Comparison of ENCODE assay signal across 1 cellular context in the genomic region with DNA sequence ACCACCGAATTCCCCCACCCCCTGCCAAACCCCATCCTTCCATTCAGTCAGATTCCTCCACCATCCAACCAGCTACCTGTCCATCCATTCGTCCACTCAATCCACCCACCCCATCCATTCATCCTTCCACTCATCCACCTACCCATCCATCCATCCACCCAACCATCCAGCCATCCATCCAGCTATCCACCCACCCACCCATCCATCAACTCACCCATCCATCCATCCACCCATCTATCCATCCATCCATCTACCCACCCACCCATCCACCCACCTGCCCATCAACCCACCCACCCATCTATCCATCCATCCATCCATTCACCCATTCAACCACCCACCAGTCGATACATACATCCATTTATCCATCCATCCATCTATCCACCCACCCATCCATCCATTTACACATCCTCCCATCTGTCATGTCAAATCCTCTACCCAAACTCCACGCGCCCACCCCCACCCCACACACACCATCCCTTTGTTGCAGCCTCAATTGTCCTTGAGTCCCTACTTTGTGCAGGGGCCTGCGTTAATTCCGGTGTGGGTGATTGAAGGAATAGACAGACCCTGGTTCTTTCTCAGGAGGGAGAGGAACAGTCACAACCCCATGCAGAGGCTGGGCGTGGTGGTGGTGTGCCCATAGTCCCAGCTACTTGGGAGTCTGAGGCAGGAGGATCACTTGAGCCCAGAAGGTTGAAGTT.
TF ChIP-seq lines count a peak whose summit lies in the region.

No MANE protein-coding gene starts in this region.

TF ChIP-seq in WTC11, 78 proteins besides CTCF, POLR2A, EP300 and RAD21 (continued from another document):
- TF ChIP-seq, protein P1, sequence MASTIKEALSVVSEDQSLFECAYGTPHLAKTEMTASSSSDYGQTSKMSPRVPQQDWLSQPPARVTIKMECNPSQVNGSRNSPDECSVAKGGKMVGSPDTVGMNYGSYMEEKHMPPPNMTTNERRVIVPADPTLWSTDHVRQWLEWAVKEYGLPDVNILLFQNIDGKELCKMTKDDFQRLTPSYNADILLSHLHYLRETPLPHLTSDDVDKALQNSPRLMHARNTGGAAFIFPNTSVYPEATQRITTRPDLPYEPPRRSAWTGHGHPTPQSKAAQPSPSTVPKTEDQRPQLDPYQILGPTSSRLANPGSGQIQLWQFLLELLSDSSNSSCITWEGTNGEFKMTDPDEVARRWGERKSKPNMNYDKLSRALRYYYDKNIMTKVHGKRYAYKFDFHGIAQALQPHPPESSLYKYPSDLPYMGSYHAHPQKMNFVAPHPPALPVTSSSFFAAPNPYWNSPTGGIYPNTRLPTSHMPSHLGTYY (CRISPR knock-in tag; IDR thresholded peaks at IDR 0.05): peak; percentile 12; the same call in 1 of the 2 replicates
